Comparison of ENCODE assay signal across 8 cellular contexts in the genomic region with DNA sequence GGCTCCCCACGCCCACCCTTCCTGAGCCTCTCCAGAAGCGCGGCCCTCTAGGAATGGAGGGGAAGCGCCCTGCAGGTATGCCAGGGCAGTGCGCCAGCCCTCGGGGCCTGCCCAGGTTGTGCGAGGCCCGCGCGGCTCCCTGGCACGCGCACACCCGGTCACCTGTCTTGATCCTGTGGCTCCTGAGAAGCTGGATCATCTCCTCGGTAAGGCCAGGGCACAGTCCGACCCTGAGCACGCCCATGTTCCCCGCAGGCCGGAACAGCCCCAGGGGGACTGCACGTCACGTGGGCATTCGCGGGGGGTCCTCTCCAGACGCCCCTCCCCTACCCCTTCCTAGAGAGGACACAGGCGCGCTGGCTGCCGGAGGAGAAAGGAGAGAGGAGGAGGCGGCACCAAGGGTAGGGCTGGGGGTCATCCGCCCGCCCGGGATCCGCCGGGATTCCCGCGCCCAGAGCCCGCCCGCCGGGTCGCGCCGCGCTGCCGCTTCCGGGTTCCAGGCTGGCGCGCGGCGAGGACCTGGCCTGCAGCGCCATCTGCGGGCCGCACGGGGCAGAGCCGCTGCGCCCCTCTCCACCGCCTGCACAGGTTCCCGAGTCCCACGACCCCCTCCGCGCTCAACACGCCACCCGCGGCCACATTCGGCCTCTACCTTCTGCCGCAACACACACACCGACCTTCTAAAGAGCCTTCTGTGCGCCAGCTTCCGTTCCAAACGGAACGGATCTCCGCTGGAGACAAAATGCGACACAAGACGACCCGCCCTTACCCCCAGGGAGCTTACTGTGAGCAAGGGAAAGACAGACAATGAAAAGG. TPM values are rescaled to one million over a fixed set of nuclear protein-coding genes. Genes with fewer than 3 reads are reported as not detected.
A peak's percentile ranks its signal among the peaks of the same experiment; 100 is the strongest.
DNase-seq lines count a peak whose midpoint lies in the region; ATAC-seq, FAIRE-seq and TF ChIP-seq lines count a peak whose summit lies in the region.

A gene (minus strand): TSS at position 491 of the 816 bp plus-strand sequence. CDS start 247 bp downstream, at position 244.

- H2AFZ ChIP-seq in keratinocyte (ENCODE audit: control insufficient read depth, low read length): peak within 1 kb of the TSS; percentile 99

- dilution Hi-C loops in keratinocyte (cut with MboI; ENCODE audit: extremely low pct_ligation_motif_present, low sequenced_read_pairs): no loop called here

- DNase-seq in A673 (ENCODE audit: low spot score) (peak; percentile 73), NCI-H226 (peak; percentile 70), cerebellar cortex (ENCODE audit: low spot score) (peak; percentile 67), keratinocyte (ENCODE audit: low read depth, low spot score) (no peak)
- peak; percentile 66 to 74 for DNase-seq in stimulated activated CD4-positive, alpha-beta T cell treated with anti-CD3 and anti-CD28 coated beads, Interleukin-15, amount 100 ng/mL, for 1 hour (ENCODE audit: low read depth in 1 of 2, low spot score in 1 of 2)

- no TSS peak for BruUV-seq in A673 (replicated peaks; lab: Mats Ljungman, UMichigan)

- TF ChIP-seq CTCF in A673 (conservative IDR thresholded peaks at IDR 0.05; ENCODE audit: low read depth, low read length) (peak; percentile 64), keratinocyte (optimal IDR thresholded peaks at IDR 0.05 in 1 of 3, IDR thresholded peaks at IDR 0.05 in 1 of 3, conservative IDR thresholded peaks at IDR 0.05 in 1 of 3; ENCODE audit: extremely low read depth in 1 of 3, insufficient read depth in 2 of 3, low read length in 3 of 3) (peak; percentile 64 to 94 (median 85))

- H3K27ac ChIP-seq in A673 (ENCODE audit: low read depth, low read length, poor library complexity, severe bottlenecking) (peak within 1 kb of the TSS; percentile 77), keratinocyte (ENCODE audit: control insufficient read depth, insufficient read depth, low read length) (peak within 1 kb of the TSS; percentile 71)

- H3K9me3 ChIP-seq in A673 (ENCODE audit: low read depth, low read length, poor library complexity, severe bottlenecking): no peaks in the 10 kb centered on the region
- H3K9me3 ChIP-seq in keratinocyte (ENCODE audit: control insufficient read depth, low read depth, low read length): no peaks in the 10 kb centered on the region

- H3K4me1 ChIP-seq in A673 (ENCODE audit: insufficient read depth, low read length, poor library complexity, severe bottlenecking): no peaks in the 10 kb centered on the region
- H3K4me1 ChIP-seq in keratinocyte (ENCODE audit: control insufficient read depth, extremely low read depth, insufficient read depth, low read length): peaks cover 17% of the 10 kb centered on the region

- H4K20me1 ChIP-seq in keratinocyte (ENCODE audit: control insufficient read depth, extremely low read depth, insufficient read depth, low read length): no peaks in the 10 kb centered on the region

- peak within 1 kb of the TSS; percentile 94 for H3K4me2 ChIP-seq in keratinocyte (ENCODE audit: control insufficient read depth, extremely low read depth, insufficient read depth, low read depth, low read length)

- no peaks in the 10 kb centered on the region for H3K27me3 ChIP-seq in A673 (replicated peaks; ENCODE audit: insufficient read depth, low read depth, low read length, poor library complexity)
- no peaks in the 10 kb centered on the region for H3K27me3 ChIP-seq in keratinocyte (ENCODE audit: control insufficient read depth, extremely low read depth, insufficient read depth, low read length)

- H3K4me3 ChIP-seq in A673 (ENCODE audit: low read depth, low read length, poor library complexity, severe bottlenecking): peak within 1 kb of the TSS; percentile 70
- peak within 1 kb of the TSS; percentile 58 to 78 (median 77) for H3K4me3 ChIP-seq in keratinocyte (ENCODE audit: control insufficient read depth in 2 of 3, extremely low read depth in 1 of 3, insufficient read depth in 2 of 3, low read depth in 1 of 3, low read length in 3 of 3)

- ATAC-seq in GM18870 (IDR thresholded peaks at IDR 0.05; ENCODE audit: unreplicated experiment): peak; percentile 52
- peak; percentile 82 for ATAC-seq in HG03159 (IDR thresholded peaks at IDR 0.05; ENCODE audit: unreplicated experiment)
- ATAC-seq in activated CD4-positive, CD25-positive, alpha-beta regulatory T cell treated with anti-CD3 and anti-CD28 coated beads, Interleukin-2, amount 50 U/mL, for 24 hours: peak; percentile 90 to 91

- H3K36me3 ChIP-seq in A673 (ENCODE audit: insufficient read depth, low read length, poor library complexity, severe bottlenecking): no peaks in the 10 kb centered on the region
- H3K36me3 ChIP-seq in keratinocyte (ENCODE audit: control insufficient read depth in 2 of 2, extremely low read depth in 1 of 2, insufficient read depth in 2 of 2, low read length in 2 of 2): peaks cover 0 to 3% of the 10 kb centered on the region in 2 experiments

- CTCF ChIA-PET in A673 (lab: Charles Lee): interaction anchor here (1.2 kb wide), 1 partner anchor 121 kb away, joined by 5 read pairs; no protein-coding TSS in a partner anchor

- POLR2A ChIA-PET in A673 (lab: Charles Lee; ENCODE audit: low non-redundant PET): interaction anchor here (0.6 kb wide), 1 partner anchor 417 kb away, joined by 7 read pairs; no protein-coding TSS in a partner anchor

- intact Hi-C loops in A673 (cut with micrococcal nuclease; ENCODE audit: unreplicated experiment): loop anchor here (1.0 kb wide), 1 partner anchor 121 kb away; no protein-coding TSS in a partner anchor

- H3K9ac ChIP-seq in keratinocyte (ENCODE audit: control insufficient read depth, extremely low read depth, insufficient read depth, low read length): peak within 1 kb of the TSS; percentile 88

- H3K9me1 ChIP-seq in keratinocyte (ENCODE audit: control insufficient read depth, extremely low read depth, insufficient read depth, low read length): no peaks in the 10 kb centered on the region

- peaks cover 2% of the 10 kb centered on the region for H3K79me2 ChIP-seq in keratinocyte (ENCODE audit: control insufficient read depth, insufficient read depth, low read length)

- FAIRE-seq in keratinocyte (lab: Jason Lieb, UNC): no peak

RNA-seq across cellular contexts. Expression of the gene that starts here (rescaled TPM):
- 10.2 and 12.1 TPM in 2 replicates for total RNA-seq in A673 (2021)
- 2.7 to 8.2 TPM (median 4.9 TPM) in 3 replicates for polyA plus RNA-seq in keratinocyte
- 0.51 TPM for polyA plus RNA-seq in keratinocyte (2011; ENCODE audit: low read depth)
- polyA plus RNA-seq in keratinocyte (2011; cell fraction: cytosol; rRNA removed): 2.4 and 2.6 TPM in 2 replicates
- 4.4 and 5.6 TPM in 2 replicates for polyA plus RNA-seq in keratinocyte (2011; cell fraction: nucleus; rRNA removed)
- 0.86 and 5.6 TPM in 2 replicates for polyA plus RNA-seq in keratinocyte (2012; ENCODE audit: low replicate concordance)
- 3.8 to 4.9 TPM (median 4.4 TPM) in 3 replicates for polyA minus RNA-seq in keratinocyte
- 3.8 TPM for polyA minus RNA-seq in keratinocyte (2011; cell fraction: cytosol; rRNA and poly(A)+ RNA removed)
- polyA minus RNA-seq in keratinocyte (2011; cell fraction: nucleus; rRNA and poly(A)+ RNA removed): 2.1 and 3.2 TPM in 2 replicates
